ENCODE assay signal across 12 cellular contexts in genomic region chr16:87484487-87485331, GRCh38. TPM values are rescaled to one million over a fixed set of nuclear protein-coding genes. Genes with fewer than 3 reads are reported as not detected.
DNase-seq lines count a peak whose midpoint lies in the region; ATAC-seq and TF ChIP-seq lines count a peak whose summit lies in the region.
"Had no signal": no experiment of that assay in that cellular context is flagged by ENCODE, and none has a peak within 500 bp of the region (broad histone marks: within the 10 kb centered on the region; RNA-seq: fewer than 3 reads in every experiment).

No MANE protein-coding gene starts in this region.

- H3K4me1 ChIP-seq in heart right ventricle = peaks cover 19 to 96% (median 67%) of the 10 kb centered on the region in 9 donors
- H3K4me1 ChIP-seq in naive thymus-derived CD4-positive, alpha-beta T cell (ENCODE audit: control insufficient read depth in 2 of 2, insufficient read depth in 2 of 2, low read length in 2 of 2) = peaks cover 5 to 38% of the 10 kb centered on the region in 2 donors
- H3K4me1 ChIP-seq in effector memory CD4-positive, alpha-beta T cell (ENCODE audit: control insufficient read depth, insufficient read depth, low read length, poor library complexity, severe bottlenecking) = peaks cover 3% of the 10 kb centered on the region

- H3K9me3 ChIP-seq in heart right ventricle = no peaks in the 10 kb centered on the region
- H3K9me3 ChIP-seq in naive thymus-derived CD4-positive, alpha-beta T cell (ENCODE audit: control insufficient read depth in 2 of 3, low read length in 3 of 3) = no peaks in the 10 kb centered on the region
- no peaks in the 10 kb centered on the region for H3K9me3 ChIP-seq in effector memory CD4-positive, alpha-beta T cell (ENCODE audit: control insufficient read depth, low read length)
- H3K9me3 ChIP-seq: BE2C had no signal

- no peaks in the 10 kb centered on the region for H3K9me3 Mint-ChIP-seq in endothelial cell (ENCODE audit: unreplicated experiment)
- no peaks in the 10 kb centered on the region for H3K9me3 Mint-ChIP-seq in naive thymus-derived CD4-positive, alpha-beta T cell

- CTCF ChIA-PET in naive thymus-derived CD4-positive, alpha-beta T cell (lab: Charles Lee) = no interaction called here

- TF ChIP-seq CTCF in heart right ventricle (IDR thresholded peaks at IDR 0.05) = no peak
- no peak for TF ChIP-seq CTCF in endothelial cell (IDR thresholded peaks at IDR 0.05; ENCODE audit: unreplicated experiment)

- H3K27ac ChIP-seq in heart right ventricle = peak overlapping the region in 9 of 10 donors; percentile 18 to 71 (median 40)
- H3K27ac ChIP-seq in naive thymus-derived CD4-positive, alpha-beta T cell (ENCODE audit: low read depth, low read length) = peak overlapping the region; percentile 17
- H3K27ac ChIP-seq in effector memory CD4-positive, alpha-beta T cell (ENCODE audit: insufficient read depth, low read length, poor library complexity, severe bottlenecking) = no peak overlapping the region
- H3K27ac ChIP-seq: VCaP had no signal

- 57 to 64% methylated on average over 22 of the region's 22 CpGs for WGBS in heart right ventricle, 2 donors

- intact Hi-C loops in heart right ventricle (cut with DNase I) (loop anchor here in 1 of 10 donors (10.0 kb wide), 1 partner anchor 50 kb away; no protein-coding TSS in a partner anchor), Right ventricle myocardium inferior (cut with DNase I) (no loop called here)
- intact Hi-C loops in naive thymus-derived CD4-positive, alpha-beta T cell (cut with micrococcal nuclease) = no loop called here

- peak in 4 of 8 donors; percentile 19 to 47 (median 34) for ATAC-seq in heart right ventricle
- no peak for ATAC-seq in Right ventricle myocardium inferior
- no peak for ATAC-seq in naive thymus-derived CD4-positive, alpha-beta T cell
- ATAC-seq in GM18520 (IDR thresholded peaks at IDR 0.05; ENCODE audit: unreplicated experiment) = no peak

- H3K36me3 Mint-ChIP-seq in endothelial cell (ENCODE audit: low read depth, unreplicated experiment) = no peaks in the 10 kb centered on the region
- peaks cover 0 to 32% (median 19%) of the 10 kb centered on the region in 5 donors for H3K36me3 Mint-ChIP-seq in naive thymus-derived CD4-positive, alpha-beta T cell

- no peak overlapping the region for H3K4me3 Mint-ChIP-seq in endothelial cell (ENCODE audit: unreplicated experiment)
- H3K4me3 Mint-ChIP-seq in naive thymus-derived CD4-positive, alpha-beta T cell = peak overlapping the region in 9 of 10 donors; percentile 7 to 76 (median 67)

- POLR2A ChIA-PET in naive thymus-derived CD4-positive, alpha-beta T cell (lab: Charles Lee) = interaction anchor here (1.3 kb wide), 1 partner anchor 49 kb away, joined by 3 read pairs; no protein-coding TSS in a partner anchor

- peak overlapping the region; percentile 10 for H3K27ac Mint-ChIP-seq in endothelial cell (ENCODE audit: unreplicated experiment)
- peak overlapping the region in 7 of 9 donors; percentile 39 to 82 (median 63) for H3K27ac Mint-ChIP-seq in naive thymus-derived CD4-positive, alpha-beta T cell

- no peaks in the 10 kb centered on the region for H3K27me3 ChIP-seq in heart right ventricle
- H3K27me3 ChIP-seq in naive thymus-derived CD4-positive, alpha-beta T cell (ENCODE audit: control insufficient read depth in 2 of 2, insufficient read depth in 2 of 2, low read length in 2 of 2) = no peaks in the 10 kb centered on the region
- no peaks in the 10 kb centered on the region for H3K27me3 ChIP-seq in effector memory CD4-positive, alpha-beta T cell (replicated peaks; ENCODE audit: control insufficient read depth, insufficient read depth, low read length, poor library complexity, severe bottlenecking)
- H3K27me3 ChIP-seq: BE2C had no signal

- no peak overlapping the region for H3K4me3 ChIP-seq in heart right ventricle
- no peak overlapping the region for H3K4me3 ChIP-seq in naive thymus-derived CD4-positive, alpha-beta T cell (ENCODE audit: low read length)
- H3K4me3 ChIP-seq in effector memory CD4-positive, alpha-beta T cell (ENCODE audit: insufficient read depth, low read depth, low read length, poor library complexity, severe bottlenecking) = no peak overlapping the region

- DNase-seq in heart right ventricle = no peak
- no peak for DNase-seq in Right ventricle myocardium inferior (ENCODE audit: missing footprints)
- no peak for DNase-seq in endothelial cell (ENCODE audit: low spot score)
- no peak for DNase-seq in naive thymus-derived CD4-positive, alpha-beta T cell
- no peak for DNase-seq in AML-193 (lab: John Stamatoyannopoulos, UW)
- DNase-seq in effector memory CD4-positive, alpha-beta T cell = no peak
- DNase-seq in COLO668 (lab: John Stamatoyannopoulos, UW; ENCODE audit: unreplicated experiment) = no peak
- DNase-seq: BE2C, islet precursor cell, MV-4-11 had no signal

- peaks cover 36% of the 10 kb centered on the region for H3K4me1 Mint-ChIP-seq in endothelial cell (ENCODE audit: unreplicated experiment)
- H3K4me1 Mint-ChIP-seq in naive thymus-derived CD4-positive, alpha-beta T cell = peaks cover 34 to 87% (median 81%) of the 10 kb centered on the region in 7 donors

- no peaks in the 10 kb centered on the region for H3K27me3 Mint-ChIP-seq in endothelial cell (ENCODE audit: unreplicated experiment)
- peaks cover 0 to 8% (median 0%) of the 10 kb centered on the region in 5 donors for H3K27me3 Mint-ChIP-seq in naive thymus-derived CD4-positive, alpha-beta T cell

- peaks cover 0 to 2% (median 0%) of the 10 kb centered on the region in 9 donors for H3K36me3 ChIP-seq in heart right ventricle
- no peaks in the 10 kb centered on the region for H3K36me3 ChIP-seq in naive thymus-derived CD4-positive, alpha-beta T cell (ENCODE audit: control insufficient read depth in 2 of 3, insufficient read depth in 3 of 3, low read length in 3 of 3)
- H3K36me3 ChIP-seq in effector memory CD4-positive, alpha-beta T cell (ENCODE audit: control insufficient read depth, insufficient read depth, low read length) = no peaks in the 10 kb centered on the region
- H3K36me3 ChIP-seq: BE2C had no signal

RNA-seq across cellular contexts. Expression of gene ZCCHC14, which starts 8.1 kb away (rescaled TPM):
- total RNA-seq in heart right ventricle (10 to 100 TPM; 10.6 to 19.3 (median 16.1) TPM), Right ventricle myocardium inferior (14.4 TPM), endothelial cell (ENCODE audit: unreplicated experiment) (50.4 TPM)
- polyA plus RNA-seq in heart right ventricle = 1 to 10 TPM; 4.5 to 8.9 TPM
- 10 to 100 TPM in 4 of 5 experiments, 1 to 10 TPM in 1; 8.3 to 34.2 (median 23.5) TPM for total RNA-seq in naive thymus-derived CD4-positive, alpha-beta T cell
- polyA plus RNA-seq in naive thymus-derived CD4-positive, alpha-beta T cell = under 1 TPM; 0.64 to 0.84 TPM
